ENCODE assay signal across 17 cellular contexts in the genomic region with DNA sequence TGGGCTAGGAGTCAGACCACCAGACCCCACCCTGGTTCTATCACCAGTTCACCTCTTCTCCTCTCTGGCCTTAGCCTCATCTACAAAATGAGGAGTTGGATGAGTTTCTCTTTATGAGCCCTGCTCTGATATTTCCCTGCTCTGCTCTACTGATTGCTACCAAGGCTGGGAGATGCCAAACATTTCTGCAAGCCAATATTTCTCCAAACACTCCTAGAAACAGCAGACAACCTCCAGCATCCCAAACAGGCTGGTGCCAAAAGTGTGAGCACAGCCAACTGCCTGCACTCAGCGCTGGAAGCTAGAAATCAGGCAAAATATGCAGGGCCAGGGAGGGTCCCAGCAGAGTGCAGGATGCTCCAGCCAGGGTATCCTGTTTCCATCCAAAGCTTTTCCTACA.
"Had no signal": no experiment of that assay in that cellular context is flagged by ENCODE, and none has a peak within 500 bp of the region (broad histone marks: within the 10 kb centered on the region; RNA-seq: fewer than 3 reads in every experiment).

No MANE protein-coding gene starts in this region.

- ATAC-seq: left lobe of liver, lower lobe of right lung, upper lobe of right lung had no signal

- H3K27ac ChIP-seq: coronary artery, lower lobe of right lung, psoas muscle, tibial artery, upper lobe of right lung, vagina had no signal

- H3K4me1 ChIP-seq: tibial artery, upper lobe of right lung, vagina had no signal

- DNase-seq: effector CD4-positive, alpha-beta T cell; endodermal cell; erythroblast; foreskin melanocyte; islet precursor cell; lower lobe of right lung; mesenchymal stem cell; naive B cell; psoas muscle; retina; small intestine; stimulated activated CD4-positive, alpha-beta T cell treated with anti-CD3 and anti-CD28 coated beads, Interleukin-2, amount 100 ng/mL, for 48 hours; tibial artery; upper lobe of right lung had no signal

- H3K4me3 ChIP-seq: coronary artery, lower lobe of right lung, psoas muscle, tibial artery, upper lobe of right lung, vagina had no signal

- H3K27me3 ChIP-seq: tibial artery, upper lobe of right lung, vagina had no signal

- H3K9me3 ChIP-seq: lower lobe of right lung, psoas muscle, tibial artery, upper lobe of right lung, vagina had no signal
